In genomic region chr2:20304411-20304810, GRCh38 we compare ENCODE assay signal across 25 cellular contexts. TPM values are rescaled to one million over a fixed set of nuclear protein-coding genes. Genes with fewer than 3 reads are reported as not detected.
DNase-seq lines count a peak whose midpoint lies in the region; ATAC-seq and TF ChIP-seq lines count a peak whose summit lies in the region.
"Had no signal": no experiment of that assay in that cellular context is flagged by ENCODE, and none has a peak within 500 bp of the region (broad histone marks: within the 10 kb centered on the region; RNA-seq: fewer than 3 reads in every experiment).

No MANE protein-coding gene starts in this region.

- no peak overlapping the region for H3K27ac Mint-ChIP-seq in endodermal cell
- H3K27ac Mint-ChIP-seq: B cell had no signal

- H3K27ac ChIP-seq in RWPE2 (ENCODE audit: poor library complexity, severe bottlenecking): peak overlapping the region; percentile 34
- H3K27ac ChIP-seq in endodermal cell (ENCODE audit: low read depth, low read length): no peak overlapping the region
- H3K27ac ChIP-seq: colonic mucosa, epithelial cell of prostate, hepatocyte, PC-9, right lobe of liver had no signal

- H3K4me1 Mint-ChIP-seq in endodermal cell: peaks cover 21% of the 10 kb centered on the region
- H3K4me1 Mint-ChIP-seq: B cell had no signal

- H3K27me3 ChIP-seq in RWPE2 (ENCODE audit: insufficient read depth, poor library complexity, severe bottlenecking) (no peaks in the 10 kb centered on the region), endodermal cell (ENCODE audit: control insufficient read depth, insufficient read depth, low read length, poor library complexity, severe bottlenecking) (no peaks in the 10 kb centered on the region)
- H3K27me3 ChIP-seq: colonic mucosa, hepatocyte, right lobe of liver had no signal

- H3K27me3 Mint-ChIP-seq in endodermal cell (ENCODE audit: insufficient read depth): no peaks in the 10 kb centered on the region
- H3K27me3 Mint-ChIP-seq: B cell had no signal

- peaks cover 70% of the 10 kb centered on the region for H3K36me3 Mint-ChIP-seq in endodermal cell (ENCODE audit: low read depth)

- H3K9me3 ChIP-seq in RWPE2 (ENCODE audit: severe bottlenecking): no peaks in the 10 kb centered on the region
- peaks cover 17% of the 10 kb centered on the region for H3K9me3 ChIP-seq in endodermal cell (ENCODE audit: control insufficient read depth, low read length)
- H3K9me3 ChIP-seq: colonic mucosa, mucosa of descending colon, right lobe of liver had no signal

- H3K4me1 ChIP-seq in RWPE2 (ENCODE audit: insufficient read depth, poor library complexity, severe bottlenecking): peaks cover 14% of the 10 kb centered on the region
- peaks cover 10% of the 10 kb centered on the region for H3K4me1 ChIP-seq in endodermal cell (ENCODE audit: control insufficient read depth, insufficient read depth, low read length)
- H3K4me1 ChIP-seq: colonic mucosa, right lobe of liver had no signal

- H3K4me3 ChIP-seq in RWPE2 (ENCODE audit: severe bottlenecking) (no peak overlapping the region), endodermal cell (ENCODE audit: low read length) (peak overlapping the region; percentile 70)
- H3K4me3 ChIP-seq: colonic mucosa, hepatocyte, mucosa of descending colon, PC-9, right lobe of liver had no signal

- 95 to 100% methylated on average over 1 of the region's 1 CpG for WGBS in endodermal cell (ENCODE audit: insufficient coverage in 1 of 2, insufficient read length in 1 of 2), 2 experiments

- H3K36me3 ChIP-seq in RWPE2 (ENCODE audit: low read depth) (peaks cover 95% of the 10 kb centered on the region), endodermal cell (ENCODE audit: control insufficient read depth, insufficient read depth, low read length) (peaks cover 85% of the 10 kb centered on the region)
- H3K36me3 ChIP-seq: colonic mucosa had no signal

- H3K9me3 Mint-ChIP-seq in endodermal cell: peaks cover 8% of the 10 kb centered on the region

- H3K4me3 Mint-ChIP-seq in endodermal cell: peak overlapping the region; percentile 0
- H3K4me3 Mint-ChIP-seq: B cell, H9 had no signal

- peak; percentile 81 for DNase-seq in EH (ENCODE audit: low read depth)
- DNase-seq in RWPE2 (ENCODE audit: low spot score): no peak
- no peak for DNase-seq in endodermal cell
- peak; percentile 31 for DNase-seq in non-pigmented ciliary epithelial cell (ENCODE audit: low read depth)
- DNase-seq in foreskin melanocyte: no peak
- DNase-seq in NK-92 treated with Interleukin-12 subunit alpha and Interleukin-12 subunit beta, amount 100 ng/mL, for 24 hours (lab: John Stamatoyannopoulos, UW): no peak
- DNase-seq in cortex of kidney (lab: John Stamatoyannopoulos, UW): no peak
- DNase-seq: activated T-cell treated with anti-CD3 and anti-CD28 coated beads, Interleukin-2, amount 50 U/mL, for 1 hour; colonic mucosa; GF-D8; H9; left cardiac atrium; mucosa of descending colon; MV-4-11; NCI-H2081; NCI-H526 treated with DMSO at 0.1 percent for 48 hours; nucleus accumbens; PC-9; right lobe of liver; stimulated activated CD4-positive, alpha-beta T cell treated with anti-CD3 and anti-CD28 coated beads, Interleukin-2, amount 100 ng/mL, for 48 hours had no signal

- no peak for TF ChIP-seq CTCF in RWPE2 (IDR thresholded peaks at IDR 0.05; ENCODE audit: poor library complexity, severe bottlenecking)
- no peak for TF ChIP-seq CTCF in endodermal cell (conservative IDR thresholded peaks at IDR 0.05)

- peak; percentile 74; the same call in 2 of the 3 replicates for ATAC-seq in RWPE2 (ENCODE audit: low read depth)
- ATAC-seq in HG02973 (IDR thresholded peaks at IDR 0.05; ENCODE audit: unreplicated experiment): no peak
- ATAC-seq: HepG2, left cardiac atrium, mucosa of descending colon, right lobe of liver had no signal

- H3K9ac ChIP-seq in endodermal cell (ENCODE audit: extremely low read depth, low read length, poor library complexity, severe bottlenecking): no peak overlapping the region

RNA-seq across cellular contexts. Expression of gene PUM2, which starts 46.2 kb away (rescaled TPM):
- 100 to 1,000 TPM; 114 to 126 TPM for total RNA-seq in endodermal cell
- polyA plus RNA-seq in endodermal cell (2013, experiment 1 of 2): 79.0 TPM
- 74.6 TPM for polyA plus RNA-seq in endodermal cell (2013, experiment 2 of 2)

Comparison
In these comparisons a context has a peak if more than half of its experiments do, and no peak if none do; other contexts are left out.
1. DNase-seq: peak in EH (single experiment) and non-pigmented ciliary epithelial cell (single experiment); none in RWPE2 (single experiment), endodermal cell (single experiment), foreskin melanocyte (single experiment), NK-92 treated with Interleukin-12 subunit alpha and Interleukin-12 subunit beta, amount 100 ng/mL, for 24 hours (single experiment) and cortex of kidney (single experiment).